ENCODE assay signal across 1 cellular context in the genomic region with DNA sequence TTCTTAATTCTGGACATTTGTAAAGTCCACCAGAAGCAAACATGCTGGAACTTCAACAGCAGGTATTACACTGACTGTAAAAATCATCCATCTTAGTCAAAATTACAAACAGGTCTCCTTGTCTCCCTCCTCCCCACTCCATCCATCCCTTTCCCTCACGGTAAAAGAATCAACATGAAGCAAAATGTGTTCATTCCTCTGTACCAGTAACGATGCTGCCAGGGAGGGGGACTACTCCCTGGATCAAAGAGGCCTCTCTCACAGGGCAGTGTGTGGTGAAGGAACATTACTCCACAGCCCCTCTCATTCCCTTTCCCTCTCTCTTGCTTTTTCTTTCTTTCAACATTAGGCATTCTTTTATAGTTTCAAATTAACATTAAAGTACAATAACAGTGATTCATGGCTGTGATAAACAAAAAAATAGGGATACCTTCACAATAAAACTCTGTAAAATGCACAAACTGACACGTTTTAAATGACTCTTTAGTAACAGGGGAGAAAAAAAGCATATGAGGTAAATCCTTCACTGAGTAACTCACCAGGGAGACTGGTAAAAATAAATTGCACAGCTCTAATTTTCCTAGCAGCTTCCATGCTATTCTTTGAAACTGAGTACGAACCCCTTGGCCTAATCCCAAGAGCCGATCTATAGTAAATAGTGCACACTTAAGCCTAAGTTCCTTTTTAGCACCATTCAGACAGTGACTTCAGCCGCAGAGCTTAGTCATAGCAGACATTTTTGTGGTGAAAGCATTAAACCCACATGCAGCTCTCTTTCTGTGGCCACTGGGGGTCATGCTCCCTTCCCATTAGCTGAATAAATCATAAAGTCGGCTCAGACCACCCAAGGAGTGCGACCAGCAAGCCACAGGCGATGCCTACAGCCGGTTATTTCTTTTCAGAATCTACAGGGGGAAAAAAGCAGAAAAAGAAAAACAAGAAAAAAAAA.
TF ChIP-seq lines count a peak whose summit lies in the region.

No MANE protein-coding gene starts in this region.

TF ChIP-seq in HEK293, 187 proteins besides CTCF, POLR2A, EP300 and RAD21 (continued from another document):
- TF ChIP-seq, protein P1, sequence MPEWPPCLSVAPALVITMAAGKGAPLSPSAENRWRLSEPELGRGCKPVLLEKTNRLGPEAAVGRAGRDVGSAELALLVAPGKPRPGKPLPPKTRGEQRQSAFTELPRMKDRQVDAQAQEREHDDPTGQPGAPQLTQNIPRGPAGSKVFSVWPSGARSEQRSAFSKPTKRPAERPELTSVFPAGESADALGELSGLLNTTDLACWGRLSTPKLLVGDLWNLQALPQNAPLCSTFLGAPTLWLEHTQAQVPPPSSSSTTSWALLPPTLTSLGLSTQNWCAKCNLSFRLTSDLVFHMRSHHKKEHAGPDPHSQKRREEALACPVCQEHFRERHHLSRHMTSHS (tag by site-specific recombination; IDR thresholded peaks at IDR 0.05), result peak; percentile 68; the same call in 1 of the 2 replicates
- TF ChIP-seq ZNF366 (tag by site-specific recombination; conservative IDR thresholded peaks at IDR 0.05), result peak; percentile 84
- TF ChIP-seq ZNF48 (tag by site-specific recombination; IDR thresholded peaks at IDR 0.05), result no peak
- TF ChIP-seq ZNF391 (tag by site-specific recombination; IDR thresholded peaks at IDR 0.05; ENCODE audit: borderline replicate concordance, low read depth), result peak; percentile 81; the same call in 1 of the 2 replicates
- TF ChIP-seq BCL11B (tag by site-specific recombination; IDR thresholded peaks at IDR 0.05; ENCODE audit: low read depth), result no peak
- TF ChIP-seq KLF8 (tag by site-specific recombination; IDR thresholded peaks at IDR 0.05), result peak; percentile 56
- no peak for TF ChIP-seq ZNF777 (tag by site-specific recombination; IDR thresholded peaks at IDR 0.05; ENCODE audit: borderline replicate concordance)
- TF ChIP-seq ZNF610 (tag by site-specific recombination; IDR thresholded peaks at IDR 0.05; ENCODE audit: borderline replicate concordance), result no peak
- peak; percentile 78 for TF ChIP-seq ZNF561 (tag by site-specific recombination; IDR thresholded peaks at IDR 0.05; ENCODE audit: borderline replicate concordance)
- no peak for TF ChIP-seq ZNF624 (tag by site-specific recombination; IDR thresholded peaks at IDR 0.05)
- TF ChIP-seq, protein P2, sequence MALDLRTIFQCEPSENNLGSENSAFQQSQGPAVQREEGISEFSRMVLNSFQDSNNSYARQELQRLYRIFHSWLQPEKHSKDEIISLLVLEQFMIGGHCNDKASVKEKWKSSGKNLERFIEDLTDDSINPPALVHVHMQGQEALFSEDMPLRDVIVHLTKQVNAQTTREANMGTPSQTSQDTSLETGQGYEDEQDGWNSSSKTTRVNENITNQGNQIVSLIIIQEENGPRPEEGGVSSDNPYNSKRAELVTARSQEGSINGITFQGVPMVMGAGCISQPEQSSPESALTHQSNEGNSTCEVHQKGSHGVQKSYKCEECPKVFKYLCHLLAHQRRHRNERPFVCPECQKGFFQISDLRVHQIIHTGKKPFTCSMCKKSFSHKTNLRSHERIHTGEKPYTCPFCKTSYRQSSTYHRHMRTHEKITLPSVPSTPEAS (tag by site-specific recombination; IDR thresholded peaks at IDR 0.05), result no peak
- TF ChIP-seq, protein P3, sequence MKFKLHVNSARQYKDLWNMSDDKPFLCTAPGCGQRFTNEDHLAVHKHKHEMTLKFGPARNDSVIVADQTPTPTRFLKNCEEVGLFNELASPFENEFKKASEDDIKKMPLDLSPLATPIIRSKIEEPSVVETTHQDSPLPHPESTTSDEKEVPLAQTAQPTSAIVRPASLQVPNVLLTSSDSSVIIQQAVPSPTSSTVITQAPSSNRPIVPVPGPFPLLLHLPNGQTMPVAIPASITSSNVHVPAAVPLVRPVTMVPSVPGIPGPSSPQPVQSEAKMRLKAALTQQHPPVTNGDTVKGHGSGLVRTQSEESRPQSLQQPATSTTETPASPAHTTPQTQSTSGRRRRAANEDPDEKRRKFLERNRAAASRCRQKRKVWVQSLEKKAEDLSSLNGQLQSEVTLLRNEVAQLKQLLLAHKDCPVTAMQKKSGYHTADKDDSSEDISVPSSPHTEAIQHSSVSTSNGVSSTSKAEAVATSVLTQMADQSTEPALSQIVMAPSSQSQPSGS (tag by site-specific recombination; IDR thresholded peaks at IDR 0.05; ENCODE audit: low read depth), result 0 out of 2 replicates have a peak, but pooled peaks have one; percentile 40
- no peak for TF ChIP-seq ZSCAN23 (tag by site-specific recombination; IDR thresholded peaks at IDR 0.05)
- TF ChIP-seq ZNF155 (tag by site-specific recombination; IDR thresholded peaks at IDR 0.05), result no peak
- TF ChIP-seq, protein P4, sequence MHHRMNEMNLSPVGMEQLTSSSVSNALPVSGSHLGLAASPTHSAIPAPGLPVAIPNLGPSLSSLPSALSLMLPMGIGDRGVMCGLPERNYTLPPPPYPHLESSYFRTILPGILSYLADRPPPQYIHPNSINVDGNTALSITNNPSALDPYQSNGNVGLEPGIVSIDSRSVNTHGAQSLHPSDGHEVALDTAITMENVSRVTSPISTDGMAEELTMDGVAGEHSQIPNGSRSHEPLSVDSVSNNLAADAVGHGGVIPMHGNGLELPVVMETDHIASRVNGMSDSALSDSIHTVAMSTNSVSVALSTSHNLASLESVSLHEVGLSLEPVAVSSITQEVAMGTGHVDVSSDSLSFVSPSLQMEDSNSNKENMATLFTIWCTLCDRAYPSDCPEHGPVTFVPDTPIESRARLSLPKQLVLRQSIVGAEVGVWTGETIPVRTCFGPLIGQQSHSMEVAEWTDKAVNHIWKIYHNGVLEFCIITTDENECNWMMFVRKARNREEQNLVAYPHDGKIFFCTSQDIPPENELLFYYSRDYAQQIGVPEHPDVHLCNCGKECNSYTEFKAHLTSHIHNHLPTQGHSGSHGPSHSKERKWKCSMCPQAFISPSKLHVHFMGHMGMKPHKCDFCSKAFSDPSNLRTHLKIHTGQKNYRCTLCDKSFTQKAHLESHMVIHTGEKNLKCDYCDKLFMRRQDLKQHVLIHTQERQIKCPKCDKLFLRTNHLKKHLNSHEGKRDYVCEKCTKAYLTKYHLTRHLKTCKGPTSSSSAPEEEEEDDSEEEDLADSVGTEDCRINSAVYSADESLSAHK (tag by site-specific recombination; IDR thresholded peaks at IDR 0.05), result peak; percentile 83
- TF ChIP-seq, protein P5, sequence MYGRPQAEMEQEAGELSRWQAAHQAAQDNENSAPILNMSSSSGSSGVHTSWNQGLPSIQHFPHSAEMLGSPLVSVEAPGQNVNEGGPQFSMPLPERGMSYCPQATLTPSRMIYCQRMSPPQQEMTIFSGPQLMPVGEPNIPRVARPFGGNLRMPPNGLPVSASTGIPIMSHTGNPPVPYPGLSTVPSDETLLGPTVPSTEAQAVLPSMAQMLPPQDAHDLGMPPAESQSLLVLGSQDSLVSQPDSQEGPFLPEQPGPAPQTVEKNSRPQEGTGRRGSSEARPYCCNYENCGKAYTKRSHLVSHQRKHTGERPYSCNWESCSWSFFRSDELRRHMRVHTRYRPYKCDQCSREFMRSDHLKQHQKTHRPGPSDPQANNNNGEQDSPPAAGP (tag by site-specific recombination; IDR thresholded peaks at IDR 0.05), result peak; percentile 61
- peak; percentile 92 for TF ChIP-seq TRIM28 (IDR thresholded peaks at IDR 0.05; ENCODE audit: borderline replicate concordance, low read length)
- TF ChIP-seq HOXD13 (CRISPR knock-in tag; IDR thresholded peaks at IDR 0.05; ENCODE audit: borderline replicate concordance), result no peak; the same call in 1 of the 2 replicates
- TF ChIP-seq ZFP41 (tag by site-specific recombination; IDR thresholded peaks at IDR 0.05; ENCODE audit: borderline replicate concordance), result no peak
- no peak for TF ChIP-seq ZNF510 (tag by site-specific recombination; IDR thresholded peaks at IDR 0.05; ENCODE audit: insufficient replicate concordance)
- TF ChIP-seq, protein P6, sequence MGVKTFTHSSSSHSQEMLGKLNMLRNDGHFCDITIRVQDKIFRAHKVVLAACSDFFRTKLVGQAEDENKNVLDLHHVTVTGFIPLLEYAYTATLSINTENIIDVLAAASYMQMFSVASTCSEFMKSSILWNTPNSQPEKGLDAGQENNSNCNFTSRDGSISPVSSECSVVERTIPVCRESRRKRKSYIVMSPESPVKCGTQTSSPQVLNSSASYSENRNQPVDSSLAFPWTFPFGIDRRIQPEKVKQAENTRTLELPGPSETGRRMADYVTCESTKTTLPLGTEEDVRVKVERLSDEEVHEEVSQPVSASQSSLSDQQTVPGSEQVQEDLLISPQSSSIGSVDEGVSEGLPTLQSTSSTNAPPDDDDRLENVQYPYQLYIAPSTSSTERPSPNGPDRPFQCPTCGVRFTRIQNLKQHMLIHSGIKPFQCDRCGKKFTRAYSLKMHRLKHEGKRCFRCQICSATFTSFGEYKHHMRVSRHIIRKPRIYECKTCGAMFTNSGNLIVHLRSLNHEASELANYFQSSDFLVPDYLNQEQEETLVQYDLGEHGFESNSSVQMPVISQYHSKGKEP (tag by site-specific recombination; IDR thresholded peaks at IDR 0.05), result peak; percentile 97
- no peak for TF ChIP-seq ZNF140 (tag by site-specific recombination; IDR thresholded peaks at IDR 0.05)
- peak; percentile 37 for TF ChIP-seq ZNF341 (tag by site-specific recombination; IDR thresholded peaks at IDR 0.05; ENCODE audit: low read depth)
- peak; percentile 61; the same call in 1 of the 2 replicates for TF ChIP-seq ZBTB48 (tag by site-specific recombination; IDR thresholded peaks at IDR 0.05)
- TF ChIP-seq ZNF843 (tag by site-specific recombination; IDR thresholded peaks at IDR 0.05), result peak; percentile 98
